In the genomic region with DNA sequence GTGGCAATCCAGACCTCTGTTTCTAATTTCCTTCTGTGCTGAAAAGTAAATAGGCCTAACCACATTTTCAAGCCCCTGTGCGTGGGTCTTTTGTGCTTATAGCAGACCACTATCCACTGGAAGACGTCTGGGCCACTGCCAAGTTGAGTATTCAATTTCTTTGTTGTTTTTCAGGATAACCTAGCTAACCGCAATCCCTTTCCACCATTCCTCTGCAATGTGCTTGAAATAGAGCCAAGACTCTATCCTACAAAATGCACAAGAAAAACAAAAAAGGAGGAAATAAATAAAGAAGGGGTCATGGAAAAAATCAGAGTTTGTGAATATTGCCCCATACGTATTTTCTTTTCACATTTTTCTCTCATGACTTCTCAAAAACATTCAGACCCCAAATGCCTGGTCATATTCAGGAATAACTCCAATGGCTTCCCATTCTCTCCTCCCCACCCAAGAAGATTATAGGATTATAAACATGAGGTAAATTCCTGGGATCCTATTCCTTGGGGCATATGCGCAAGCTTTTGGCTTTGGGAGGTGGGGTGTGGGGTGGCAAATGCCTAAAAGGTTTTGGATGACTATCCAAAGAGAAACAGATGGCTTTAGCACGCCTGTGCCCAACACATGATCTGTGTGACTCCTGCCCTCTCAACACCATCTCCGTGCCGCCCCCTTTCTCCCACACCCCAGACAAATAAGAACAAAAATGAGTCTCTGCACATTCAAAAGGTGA, we compare ENCODE assay signal across 12 cellular contexts.
DNase-seq lines count a peak whose midpoint lies in the region; ATAC-seq and TF ChIP-seq lines count a peak whose summit lies in the region.
"Had no signal": no experiment of that assay in that cellular context is flagged by ENCODE, and none has a peak within 500 bp of the region (broad histone marks: within the 10 kb centered on the region; RNA-seq: fewer than 3 reads in every experiment).

No MANE protein-coding gene starts in this region.

- no peaks in the 10 kb centered on the region for H3K36me3 ChIP-seq in smooth muscle cell (ENCODE audit: low read depth)
- H3K36me3 ChIP-seq in endodermal cell (ENCODE audit: control insufficient read depth, insufficient read depth, low read length): no peaks in the 10 kb centered on the region
- H3K36me3 ChIP-seq: esophagus muscularis mucosa had no signal

- H3K4me3 ChIP-seq in fibroblast of mammary gland (ENCODE audit: control insufficient read depth, low read depth, low read length) (no peak overlapping the region), smooth muscle cell (no peak overlapping the region), endodermal cell (ENCODE audit: low read length) (no peak overlapping the region)
- H3K4me3 ChIP-seq: esophagus muscularis mucosa had no signal

- peaks cover 11% of the 10 kb centered on the region for H3F3A ChIP-seq in smooth muscle cell (ENCODE audit: low read depth)

- no peak for TF ChIP-seq CTCF in fibroblast of mammary gland (conservative IDR thresholded peaks at IDR 0.05; ENCODE audit: control insufficient read depth, insufficient read depth, low read depth, low read length)
- TF ChIP-seq CTCF in smooth muscle cell (IDR thresholded peaks at IDR 0.05; ENCODE audit: borderline replicate concordance, insufficient read depth, poor library complexity, severe bottlenecking): no peak
- TF ChIP-seq CTCF in endodermal cell (conservative IDR thresholded peaks at IDR 0.05): no peak

- H3K27ac ChIP-seq in smooth muscle cell (ENCODE audit: low read depth) (peak overlapping the region; percentile 21), endodermal cell (ENCODE audit: low read depth, low read length) (no peak overlapping the region)
- H3K27ac ChIP-seq: 22Rv1, esophagus muscularis mucosa had no signal

- H3K27me3 ChIP-seq in smooth muscle cell (ENCODE audit: low read depth) (no peaks in the 10 kb centered on the region), endodermal cell (ENCODE audit: control insufficient read depth, insufficient read depth, low read length, poor library complexity, severe bottlenecking) (no peaks in the 10 kb centered on the region)
- H3K27me3 ChIP-seq: esophagus muscularis mucosa had no signal

- H3K9me3 Mint-ChIP-seq in activated naive CD4-positive, alpha-beta T cell treated with anti-CD3 and anti-CD28 coated beads, Interleukin-2, amount 50 U/mL, for 72 hours: no peaks in the 10 kb centered on the region
- no peaks in the 10 kb centered on the region for H3K9me3 Mint-ChIP-seq in endodermal cell
- H3K9me3 Mint-ChIP-seq: activated CD4-positive, alpha-beta memory T cell treated with anti-CD3 and anti-CD28 coated beads for 36 hours had no signal

- H3K4me1 ChIP-seq in smooth muscle cell (ENCODE audit: low read depth) (no peaks in the 10 kb centered on the region), endodermal cell (ENCODE audit: control insufficient read depth, insufficient read depth, low read length) (no peaks in the 10 kb centered on the region)

- no peaks in the 10 kb centered on the region for H3K27me3 Mint-ChIP-seq in endodermal cell (ENCODE audit: insufficient read depth)

- H3K9me3 ChIP-seq in smooth muscle cell (replicated peaks; ENCODE audit: low read depth) (no peaks in the 10 kb centered on the region), endodermal cell (ENCODE audit: control insufficient read depth, low read length) (no peaks in the 10 kb centered on the region)
- H3K9me3 ChIP-seq: esophagus muscularis mucosa had no signal

- ATAC-seq in activated naive CD4-positive, alpha-beta T cell treated with anti-CD3 and anti-CD28 coated beads, Interleukin-2, amount 50 U/mL, for 72 hours: no peak
- no peak for ATAC-seq in GM18873 (IDR thresholded peaks at IDR 0.05; ENCODE audit: low FRiP score, unreplicated experiment)
- ATAC-seq: left ventricle myocardium superior had no signal

- no peak overlapping the region for H3K27ac Mint-ChIP-seq in activated naive CD4-positive, alpha-beta T cell treated with anti-CD3 and anti-CD28 coated beads, Interleukin-2, amount 50 U/mL, for 72 hours
- H3K27ac Mint-ChIP-seq in endodermal cell: no peak overlapping the region
- H3K27ac Mint-ChIP-seq: activated CD4-positive, alpha-beta memory T cell treated with anti-CD3 and anti-CD28 coated beads for 36 hours had no signal

- H4K20me1 ChIP-seq in smooth muscle cell (ENCODE audit: low read depth): no peaks in the 10 kb centered on the region

- H3K9ac ChIP-seq in smooth muscle cell (ENCODE audit: low read depth) (no peak overlapping the region), endodermal cell (ENCODE audit: extremely low read depth, low read length, poor library complexity, severe bottlenecking) (no peak overlapping the region)

- H3K36me3 Mint-ChIP-seq in activated naive CD4-positive, alpha-beta T cell treated with anti-CD3 and anti-CD28 coated beads, Interleukin-2, amount 50 U/mL, for 72 hours: no peaks in the 10 kb centered on the region
- H3K36me3 Mint-ChIP-seq in endodermal cell (ENCODE audit: low read depth): no peaks in the 10 kb centered on the region
- H3K36me3 Mint-ChIP-seq: activated CD4-positive, alpha-beta memory T cell treated with anti-CD3 and anti-CD28 coated beads for 36 hours had no signal

- peak; percentile 63 for DNase-seq in NCI-H1092 treated with DMSO at 0.1 percent for 48 hours (lab: John Stamatoyannopoulos, UW)
- no peak for DNase-seq in NCI-H1092 (lab: John Stamatoyannopoulos, UW)
- DNase-seq in NCI-H69 (lab: John Stamatoyannopoulos, UW): peak; percentile 28
- peak; percentile 89 for DNase-seq in fibroblast of mammary gland (ENCODE audit: low read depth)
- no peak for DNase-seq in smooth muscle cell (lab: John Stamatoyannopoulos, UW; ENCODE audit: unreplicated experiment)
- no peak for DNase-seq in activated naive CD4-positive, alpha-beta T cell treated with anti-CD3 and anti-CD28 coated beads, Interleukin-2, amount 50 U/mL, for 72 hours (ENCODE audit: low spot score in 2 of 2)
- DNase-seq in endodermal cell: no peak
- DNase-seq: activated CD4-positive, alpha-beta memory T cell treated with anti-CD3 and anti-CD28 coated beads for 36 hours; left ventricle myocardium superior had no signal

- no peaks in the 10 kb centered on the region for H3K79me2 ChIP-seq in smooth muscle cell (ENCODE audit: low read depth)

- no peak overlapping the region for H3K4me3 Mint-ChIP-seq in endodermal cell
- H3K4me3 Mint-ChIP-seq: activated CD4-positive, alpha-beta memory T cell treated with anti-CD3 and anti-CD28 coated beads for 36 hours had no signal

- no peaks in the 10 kb centered on the region for H3K4me1 Mint-ChIP-seq in endodermal cell

- H2AFZ ChIP-seq in smooth muscle cell (ENCODE audit: low read depth): no peak overlapping the region

- 70% methylated on average over 8 of the region's 8 CpGs for WGBS in smooth muscle cell (ENCODE audit: low lambda C conversion rate)
- 87 to 93% methylated on average over 4 to 8 of the region's 8 CpGs for WGBS in endodermal cell (ENCODE audit: insufficient coverage in 1 of 2, insufficient read length in 1 of 2), 2 experiments

- no peak overlapping the region for H3K4me2 ChIP-seq in smooth muscle cell

Comparison
In these comparisons a context has a peak if more than half of its experiments do, and no peak if none do; other contexts are left out.
1. DNase-seq: peak in NCI-H1092 treated with DMSO at 0.1 percent for 48 hours (single experiment), NCI-H69 (single experiment) and fibroblast of mammary gland (single experiment); none in NCI-H1092 (single experiment), smooth muscle cell (single experiment), activated naive CD4-positive, alpha-beta T cell treated with anti-CD3 and anti-CD28 coated beads, Interleukin-2, amount 50 U/mL, for 72 hours (0 of 2) and endodermal cell (single experiment).